In genomic region chr19:17419154-17419490, GRCh38 we compare ENCODE assay signal across 1 cellular context.
TF ChIP-seq lines count a peak whose summit lies in the region.

No MANE protein-coding gene starts in this region.

TF ChIP-seq in H1, 55 proteins besides CTCF, POLR2A, EP300 and RAD21:
- TF ChIP-seq SIRT6 (IDR thresholded peaks at IDR 0.05; ENCODE audit: low read length) (no peak), CEBPB (IDR thresholded peaks at IDR 0.05; ENCODE audit: low read depth, low read length) (no peak)
